9 cellular contexts compared by ENCODE assay signal in the genomic region with DNA sequence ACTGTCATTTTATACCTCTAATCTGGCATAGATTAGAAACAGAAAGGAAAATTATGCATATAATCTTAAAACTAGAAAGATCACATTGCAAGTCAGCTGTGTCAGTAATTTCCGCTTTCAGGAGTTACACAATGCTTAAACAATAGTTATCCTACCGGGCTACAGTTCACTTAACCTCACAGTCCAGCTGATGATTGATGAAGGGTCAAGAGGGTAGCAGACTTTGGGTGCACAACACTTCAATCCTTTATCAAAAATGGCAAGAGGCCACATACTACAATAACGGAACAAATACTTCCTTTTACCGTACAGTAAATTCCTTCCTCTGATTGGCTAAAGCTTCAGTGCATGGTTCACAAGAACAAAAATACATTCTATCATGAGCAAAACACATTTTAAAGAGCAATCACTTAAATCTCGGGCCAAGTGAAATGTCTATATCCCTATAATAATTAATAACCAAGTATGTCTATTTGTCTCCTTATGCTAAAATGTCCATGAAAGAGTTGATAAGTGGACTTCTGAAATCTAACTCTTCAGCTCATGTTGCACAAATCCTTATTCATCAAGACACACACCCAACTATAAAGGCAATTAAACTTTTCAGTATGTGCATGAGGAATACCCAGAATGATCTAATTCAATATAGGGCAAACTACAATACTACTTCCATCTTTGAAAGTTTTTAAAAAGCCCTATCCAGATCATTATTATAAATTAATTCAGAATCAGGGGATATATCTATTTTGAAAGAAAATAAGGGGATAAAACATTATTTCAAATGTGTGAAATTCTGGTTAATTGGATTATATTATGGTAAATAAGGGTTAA.
A peak's percentile ranks its signal among the peaks of the same experiment; 100 is the strongest.
DNase-seq lines count a peak whose midpoint lies in the region; ATAC-seq and TF ChIP-seq lines count a peak whose summit lies in the region.
"Had no signal": no experiment of that assay in that cellular context is flagged by ENCODE, and none has a peak within 500 bp of the region (broad histone marks: within the 10 kb centered on the region; RNA-seq: fewer than 3 reads in every experiment).

No MANE protein-coding gene starts in this region.

- H3K36me3 ChIP-seq in PC-9 (ENCODE audit: low read depth) (no peaks in the 10 kb centered on the region), PC-3 (ENCODE audit: low read depth, low read length) (no peaks in the 10 kb centered on the region)

- peaks cover 20% of the 10 kb centered on the region for H3F3A ChIP-seq in PC-9 (ENCODE audit: insufficient read depth, low read depth)
- H3F3A ChIP-seq in PC-3 (ENCODE audit: low read length, unreplicated experiment), result no peaks in the 10 kb centered on the region

- H3K36me3 Mint-ChIP-seq in activated T-cell treated with anti-CD3 and anti-CD28 coated beads, Interleukin-2, amount 50 U/mL, for 4 hours (ENCODE audit: insufficient read depth), result peaks cover 11% of the 10 kb centered on the region

- H2AFZ ChIP-seq in PC-9 (no peak overlapping the region), PC-3 (ENCODE audit: low read length) (no peak overlapping the region)

- peaks cover 38% of the 10 kb centered on the region for H3K79me2 ChIP-seq in PC-9 (ENCODE audit: low read depth)
- peaks cover 38% of the 10 kb centered on the region for H3K79me2 ChIP-seq in PC-3 (ENCODE audit: low read length)

- no peaks in the 10 kb centered on the region for H3K9me2 ChIP-seq in PC-9 (ENCODE audit: insufficient read depth)
- H3K9me2 ChIP-seq in PC-3 (replicated peaks; ENCODE audit: low read length), result no peaks in the 10 kb centered on the region
- H3K9me2 ChIP-seq: SK-N-SH had no signal

- H3K27ac Mint-ChIP-seq in stimulated activated naive CD8-positive, alpha-beta T cell treated with anti-CD3 and anti-CD28 coated beads, Interleukin-15, amount 100 ng/mL, for 72 hours, result peak overlapping the region in 1 of 2 donors; percentile 81

- H3K4me2 ChIP-seq in PC-9 (peak overlapping the region; percentile 18; the same call in 1 of the 2 replicates), PC-3 (ENCODE audit: low read length) (no peak overlapping the region)
- H3K4me2 ChIP-seq: SK-N-SH had no signal

- no peaks in the 10 kb centered on the region for H3K9me3 Mint-ChIP-seq in activated T-cell treated with anti-CD3 and anti-CD28 coated beads, Interleukin-2, amount 50 U/mL, for 4 hours
- no peaks in the 10 kb centered on the region for H3K9me3 Mint-ChIP-seq in stimulated activated naive CD8-positive, alpha-beta T cell treated with anti-CD3 and anti-CD28 coated beads, Interleukin-15, amount 100 ng/mL, for 72 hours

- POLR2A ChIA-PET in PC-9 (lab: Charles Lee; ENCODE audit: unreplicated experiment) (no interaction called here), PC-3 (lab: Charles Lee; ENCODE audit: unreplicated experiment) (no interaction called here)

- intact Hi-C loops in PC-9 (cut with micrococcal nuclease; ENCODE audit: unreplicated experiment) (no loop called here), PC-3 (cut with micrococcal nuclease) (no loop called here)

- H3K4me3 ChIP-seq in PC-9, result no peak overlapping the region
- no peak overlapping the region for H3K4me3 ChIP-seq in PC-3 (ENCODE audit: low read length)

- H3K27ac ChIP-seq in PC-9 (peak overlapping the region; percentile 40), PC-3 (ENCODE audit: low read length) (no peak overlapping the region)

- no peak for TF ChIP-seq CTCF in PC-9 (conservative IDR thresholded peaks at IDR 0.05)
- TF ChIP-seq CTCF in PC-3 (conservative IDR thresholded peaks at IDR 0.05; ENCODE audit: low read depth, low read length), result no peak

- H4K20me1 ChIP-seq in PC-9 (ENCODE audit: insufficient read depth) (no peaks in the 10 kb centered on the region), PC-3 (ENCODE audit: low read length) (no peaks in the 10 kb centered on the region)

- H3K27me3 ChIP-seq in PC-9 (ENCODE audit: insufficient read depth, low read depth) (no peaks in the 10 kb centered on the region), PC-3 (ENCODE audit: low read length) (no peaks in the 10 kb centered on the region)

- no peak overlapping the region for H3K9ac ChIP-seq in PC-3 (ENCODE audit: low read length)
- H3K9ac ChIP-seq: SK-N-SH had no signal

- no peaks in the 10 kb centered on the region for H3K27me3 Mint-ChIP-seq in activated T-cell treated with anti-CD3 and anti-CD28 coated beads, Interleukin-2, amount 50 U/mL, for 4 hours (ENCODE audit: low read depth)
- H3K27me3 Mint-ChIP-seq in stimulated activated naive CD8-positive, alpha-beta T cell treated with anti-CD3 and anti-CD28 coated beads, Interleukin-15, amount 100 ng/mL, for 72 hours, result no peaks in the 10 kb centered on the region

- DNase-seq in activated T-cell treated with anti-CD3 and anti-CD28 coated beads, Interleukin-2, amount 50 U/mL, for 4 hours, result no peak
- DNase-seq in activated T-cell treated with anti-CD3 and anti-CD28 coated beads for 4 hours, result no peak
- peak in 1 of 2 experiments; percentile 76 for DNase-seq in PC-9
- DNase-seq in glomerular visceral epithelial cell (ENCODE audit: extremely low spot score), result peak; percentile 16
- no peak for DNase-seq in stimulated activated naive CD8-positive, alpha-beta T cell treated with anti-CD3 and anti-CD28 coated beads, Interleukin-15, amount 100 ng/mL, for 72 hours
- no peak for DNase-seq in NCI-H345 treated with DMSO at 0.1 percent for 48 hours (lab: John Stamatoyannopoulos, UW; ENCODE audit: unreplicated experiment)
- DNase-seq in mesenteric fat pad (ENCODE audit: low spot score), result no peak
- no peak for DNase-seq in PC-3
- DNase-seq: SK-N-SH had no signal

- ATAC-seq in activated T-cell treated with anti-CD3 and anti-CD28 coated beads, Interleukin-2, amount 50 U/mL, for 4 hours, result peak; percentile 23 to 47
- no peak for ATAC-seq in stimulated activated naive CD8-positive, alpha-beta T cell treated with anti-CD3 and anti-CD28 coated beads, Interleukin-15, amount 100 ng/mL, for 72 hours
- ATAC-seq in PC-3, result no peak

- CTCF ChIA-PET in PC-9 (lab: Charles Lee), result no interaction called here
- CTCF ChIA-PET in PC-3 (lab: Charles Lee), result no interaction called here

- peaks cover 50% of the 10 kb centered on the region for H3K4me1 ChIP-seq in PC-9 (replicated peaks; ENCODE audit: insufficient read depth)
- H3K4me1 ChIP-seq in PC-3 (ENCODE audit: insufficient read depth, low read length), result peaks cover 20% of the 10 kb centered on the region

- peaks cover 88% of the 10 kb centered on the region for H3K4me1 Mint-ChIP-seq in activated T-cell treated with anti-CD3 and anti-CD28 coated beads, Interleukin-2, amount 50 U/mL, for 4 hours (ENCODE audit: low read depth)
- peaks cover 93% of the 10 kb centered on the region for H3K4me1 Mint-ChIP-seq in stimulated activated naive CD8-positive, alpha-beta T cell treated with anti-CD3 and anti-CD28 coated beads, Interleukin-15, amount 100 ng/mL, for 72 hours

- BruUV-seq in PC-9 (replicated peaks; lab: Mats Ljungman, UMichigan) (no TSS peak), PC-3 (replicated peaks; lab: Mats Ljungman, UMichigan) (no TSS peak)

- 0 out of 2 replicates have a peak, but pooled peaks cover 3% of the 10 kb centered on the region for H3K9me3 ChIP-seq in PC-9 (ENCODE audit: insufficient read depth, low read depth)
- H3K9me3 ChIP-seq in PC-3 (ENCODE audit: low read length), result no peaks in the 10 kb centered on the region
- H3K9me3 ChIP-seq: SK-N-SH had no signal

- H3K4me3 Mint-ChIP-seq in activated T-cell treated with anti-CD3 and anti-CD28 coated beads, Interleukin-2, amount 50 U/mL, for 4 hours, result peak overlapping the region; percentile 47
- peak overlapping the region; percentile 27 to 75 for H3K4me3 Mint-ChIP-seq in stimulated activated naive CD8-positive, alpha-beta T cell treated with anti-CD3 and anti-CD28 coated beads, Interleukin-15, amount 100 ng/mL, for 72 hours

Comparison
In these comparisons a context has a peak if more than half of its experiments do, and no peak if none do; other contexts are left out.
1. ATAC-seq: peak in activated T-cell treated with anti-CD3 and anti-CD28 coated beads, Interleukin-2, amount 50 U/mL, for 4 hours (2 of 2); none in stimulated activated naive CD8-positive, alpha-beta T cell treated with anti-CD3 and anti-CD28 coated beads, Interleukin-15, amount 100 ng/mL, for 72 hours (single experiment) and PC-3 (single experiment).